In genomic region chr2:165256618-165257017, GRCh38 we compare ENCODE assay signal across 4 cellular contexts.
TF ChIP-seq lines count a peak whose summit lies in the region.

No MANE protein-coding gene starts in this region.

TF ChIP-seq in HepG2, 621 proteins besides CTCF, POLR2A, EP300 and RAD21:
- no peak for TF ChIP-seq ZNF563 (CRISPR knock-in tag; IDR thresholded peaks at IDR 0.05)
- TF ChIP-seq MAFF (IDR thresholded peaks at IDR 0.05; ENCODE audit: low read depth, low read length), result peak; percentile 61
- peak; percentile 18 to 70; a peak in 2 of 4 replicates for TF ChIP-seq MAFK (conservative IDR thresholded peaks at IDR 0.05 in 1 of 2, IDR thresholded peaks at IDR 0.05 in 1 of 2; ENCODE audit: low read length in 2 of 2)

TF ChIP-seq in A549, 52 proteins besides CTCF, POLR2A, EP300 and RAD21:
- TF ChIP-seq MAFK (IDR thresholded peaks at IDR 0.05; ENCODE audit: partially characterized antibody), result peak; percentile 16
- TF ChIP-seq TFCP2L1 (CRISPR knock-in tag; IDR thresholded peaks at IDR 0.05), result no peak

TF ChIP-seq in IMR-90, 13 proteins besides CTCF, POLR2A, EP300 and RAD21:
- TF ChIP-seq MXI1 (IDR thresholded peaks at IDR 0.05; ENCODE audit: borderline replicate concordance, low read depth, low read length) (no peak), MAFK (IDR thresholded peaks at IDR 0.05; ENCODE audit: low read depth, low read length) (0 out of 2 replicates have a peak, but pooled peaks have one; percentile 3), CEBPB (IDR thresholded peaks at IDR 0.05; ENCODE audit: low read depth, low read length) (no peak)
TF ChIP-seq in IMR-90: peak in this region for 1.

TF ChIP-seq in K562, 482 proteins besides CTCF, POLR2A, EP300 and RAD21:
- TF ChIP-seq E2F1 (CRISPR knock-in tag; IDR thresholded peaks at IDR 0.05) (no peak), ZSCAN29 (IDR thresholded peaks at IDR 0.05) (no peak), SRSF9 (IDR thresholded peaks at IDR 0.05; ENCODE audit: borderline replicate concordance, low read depth, low read length) (no peak), ZNF316 (IDR thresholded peaks at IDR 0.05) (peak; percentile 59), ZKSCAN8 (CRISPR knock-in tag; IDR thresholded peaks at IDR 0.05) (no peak)
